8 cellular contexts compared by ENCODE assay signal in the genomic region with DNA sequence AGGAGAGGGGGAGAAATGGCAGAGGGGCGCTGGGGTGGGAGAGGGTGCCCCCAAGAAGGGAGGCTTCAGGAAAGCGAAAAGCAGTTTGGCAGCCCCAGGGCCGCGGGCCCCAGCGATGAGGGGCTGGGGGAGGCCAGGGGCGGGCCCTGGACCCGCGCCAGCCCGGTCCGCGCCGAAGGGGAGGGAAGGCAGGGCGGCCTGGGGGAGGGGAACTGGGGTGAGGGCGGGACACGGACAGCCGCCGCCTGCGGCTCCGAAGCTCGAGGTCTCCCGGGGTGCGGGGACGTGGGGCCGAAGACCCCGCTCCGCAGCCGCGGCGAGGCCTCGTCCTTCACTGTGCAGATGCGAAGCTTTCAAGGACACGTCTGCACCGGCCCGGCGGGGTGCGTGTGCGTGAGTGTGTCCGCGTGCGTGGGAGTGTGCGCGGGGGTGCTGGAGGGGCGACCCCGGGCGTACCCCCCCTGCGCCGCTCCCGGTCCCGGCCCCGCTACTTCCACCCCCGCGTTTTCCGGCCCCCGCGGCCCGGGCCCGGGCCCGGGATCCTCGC. TPM values are rescaled to one million over a fixed set of nuclear protein-coding genes. Genes with fewer than 3 reads are reported as not detected.
DNase-seq lines count a peak whose midpoint lies in the region; ATAC-seq and TF ChIP-seq lines count a peak whose summit lies in the region.

No MANE protein-coding gene starts in this region.

- peaks cover 2% of the 10 kb centered on the region; the same call in 1 of the 2 replicates for H3K4me1 ChIP-seq in HEK293 (ENCODE audit: control insufficient read depth, insufficient read depth, low read length)

- intact Hi-C loops in activated CD8-positive, alpha-beta T cell treated with anti-CD3 and anti-CD28 coated beads for 36 hours (cut with micrococcal nuclease) = loop anchor here (5.0 kb wide), 1 partner anchor 37 kb away; no protein-coding TSS in a partner anchor

- TF ChIP-seq CTCF in AG10803 (conservative IDR thresholded peaks at IDR 0.05; ENCODE audit: low read length) = no peak
- no peak for TF ChIP-seq CTCF in HEK293 (tag by site-specific recombination; IDR thresholded peaks at IDR 0.05)
- TF ChIP-seq CTCF in activated CD8-positive, alpha-beta T cell treated with anti-CD3 and anti-CD28 coated beads for 36 hours (IDR thresholded peaks at IDR 0.05) = no peak
- TF ChIP-seq CTCF in fibroblast of pulmonary artery (IDR thresholded peaks at IDR 0.05; ENCODE audit: low read length, missing control alignments) = no peak

- no peaks in the 10 kb centered on the region for H3K9me3 Mint-ChIP-seq in activated CD8-positive, alpha-beta T cell treated with anti-CD3 and anti-CD28 coated beads for 36 hours

- peaks cover 63% of the 10 kb centered on the region for H3K4me1 Mint-ChIP-seq in activated CD8-positive, alpha-beta T cell treated with anti-CD3 and anti-CD28 coated beads for 36 hours (ENCODE audit: low read depth)

- H3K4me3 ChIP-seq in AG10803 (ENCODE audit: low read length) (peak overlapping the region; percentile 62), HEK293 (ENCODE audit: low read depth, low read length) (peak overlapping the region; percentile 64), fibroblast of pulmonary artery (replicated peaks; ENCODE audit: low read depth, low read length) (peak overlapping the region; percentile 58)

- POLR2A ChIA-PET in HEK293 (lab: Yijun Ruan, JAX) = interaction anchor here (0.6 kb wide), 1 partner anchor 86 kb away, joined by 3 read pairs; no protein-coding TSS in a partner anchor
- POLR2A ChIA-PET in activated CD8-positive, alpha-beta T cell treated with anti-CD3 and anti-CD28 coated beads for 36 hours (lab: Charles Lee) = interaction anchor here (0.6 to 2.7 kb wide), 8 partner anchors 12 to 113 kb away, joined by 3 to 8 read pairs (median 4); no protein-coding TSS in a partner anchor

- no peak for ATAC-seq in activated CD8-positive, alpha-beta T cell treated with anti-CD3 and anti-CD28 coated beads for 36 hours
- ATAC-seq in HG02970 (IDR thresholded peaks at IDR 0.05; ENCODE audit: low FRiP score, unreplicated experiment) = no peak

- peak overlapping the region; percentile 68; the same call in 1 of the 2 replicates for H3K27ac ChIP-seq in HEK293 (ENCODE audit: extremely low read depth, low read depth, low read length)

- H3K36me3 ChIP-seq in HEK293 (ENCODE audit: control insufficient read depth in 2 of 2, insufficient read depth in 1 of 2, low read length in 2 of 2) = no peaks in the 10 kb centered on the region

- peak overlapping the region; percentile 69 for H3K4me3 Mint-ChIP-seq in activated CD8-positive, alpha-beta T cell treated with anti-CD3 and anti-CD28 coated beads for 36 hours

- peak overlapping the region; percentile 75 for H3K27ac Mint-ChIP-seq in activated CD8-positive, alpha-beta T cell treated with anti-CD3 and anti-CD28 coated beads for 36 hours

- no peak for DNase-seq in AG10803 (ENCODE audit: low read depth)
- peak; percentile 40 for DNase-seq in activated CD8-positive, alpha-beta T cell treated with anti-CD3 and anti-CD28 coated beads for 36 hours
- no peak for DNase-seq in fibroblast of pulmonary artery (ENCODE audit: low read depth)
- DNase-seq in pons (ENCODE audit: low spot score) = peak; percentile 1
- no peak for DNase-seq in DMS153 treated with DMSO at 0.1 percent for 48 hours (lab: John Stamatoyannopoulos, UW; ENCODE audit: unreplicated experiment)
- DNase-seq in HCEC 1CT = no peak

- H3K9me3 ChIP-seq in HEK293 (ENCODE audit: control insufficient read depth, insufficient read depth, low read depth, low read length) = no peaks in the 10 kb centered on the region

- H3K36me3 Mint-ChIP-seq in activated CD8-positive, alpha-beta T cell treated with anti-CD3 and anti-CD28 coated beads for 36 hours (ENCODE audit: low read depth) = peaks cover 13% of the 10 kb centered on the region

- CTCF ChIA-PET in HEK293 (lab: Yijun Ruan, JAX) = interaction anchor here (0.6 kb wide), 1 partner anchor 610 kb away, joined by 3 read pairs; no protein-coding TSS in a partner anchor
- CTCF ChIA-PET in activated CD8-positive, alpha-beta T cell treated with anti-CD3 and anti-CD28 coated beads for 36 hours (lab: Charles Lee) = interaction anchor here (1.0 to 3.1 kb wide), 6 partner anchors 22 to 66 kb away, joined by 3 to 16 read pairs (median 5); no protein-coding TSS in a partner anchor

- H3K27me3 Mint-ChIP-seq in activated CD8-positive, alpha-beta T cell treated with anti-CD3 and anti-CD28 coated beads for 36 hours = no peaks in the 10 kb centered on the region

TF ChIP-seq in HEK293, 187 proteins besides CTCF, POLR2A, EP300 and RAD21 (continues in another document):
- TF ChIP-seq ZNF791 (tag by site-specific recombination; IDR thresholded peaks at IDR 0.05) = no peak
- no peak for TF ChIP-seq ZNF214 (tag by site-specific recombination; IDR thresholded peaks at IDR 0.05; ENCODE audit: borderline replicate concordance)
- no peak for TF ChIP-seq ZNF394 (tag by site-specific recombination; IDR thresholded peaks at IDR 0.05; ENCODE audit: borderline replicate concordance)
- TF ChIP-seq, protein P1, sequence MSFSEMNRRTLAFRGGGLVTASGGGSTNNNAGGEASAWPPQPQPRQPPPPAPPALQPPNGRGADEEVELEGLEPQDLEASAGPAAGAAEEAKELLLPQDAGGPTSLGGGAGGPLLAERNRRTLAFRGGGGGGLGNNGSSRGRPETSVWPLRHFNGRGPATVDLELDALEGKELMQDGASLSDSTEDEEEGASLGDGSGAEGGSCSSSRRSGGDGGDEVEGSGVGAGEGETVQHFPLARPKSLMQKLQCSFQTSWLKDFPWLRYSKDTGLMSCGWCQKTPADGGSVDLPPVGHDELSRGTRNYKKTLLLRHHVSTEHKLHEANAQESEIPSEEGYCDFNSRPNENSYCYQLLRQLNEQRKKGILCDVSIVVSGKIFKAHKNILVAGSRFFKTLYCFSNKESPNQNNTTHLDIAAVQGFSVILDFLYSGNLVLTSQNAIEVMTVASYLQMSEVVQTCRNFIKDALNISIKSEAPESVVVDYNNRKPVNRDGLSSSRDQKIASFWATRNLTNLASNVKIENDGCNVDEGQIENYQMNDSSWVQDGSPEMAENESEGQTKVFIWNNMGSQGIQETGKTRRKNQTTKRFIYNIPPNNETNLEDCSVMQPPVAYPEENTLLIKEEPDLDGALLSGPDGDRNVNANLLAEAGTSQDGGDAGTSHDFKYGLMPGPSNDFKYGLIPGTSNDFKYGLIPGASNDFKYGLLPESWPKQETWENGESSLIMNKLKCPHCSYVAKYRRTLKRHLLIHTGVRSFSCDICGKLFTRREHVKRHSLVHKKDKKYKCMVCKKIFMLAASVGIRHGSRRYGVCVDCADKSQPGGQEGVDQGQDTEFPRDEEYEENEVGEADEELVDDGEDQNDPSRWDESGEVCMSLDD (tag by site-specific recombination; IDR thresholded peaks at IDR 0.05) = peak; percentile 54; the same call in 1 of the 2 replicates
- peak; percentile 6; the same call in 1 of the 2 replicates for TF ChIP-seq ZNF423 (tag by site-specific recombination; IDR thresholded peaks at IDR 0.05)
- TF ChIP-seq ZNF621 (tag by site-specific recombination; IDR thresholded peaks at IDR 0.05) = no peak
- TF ChIP-seq, protein P2, sequence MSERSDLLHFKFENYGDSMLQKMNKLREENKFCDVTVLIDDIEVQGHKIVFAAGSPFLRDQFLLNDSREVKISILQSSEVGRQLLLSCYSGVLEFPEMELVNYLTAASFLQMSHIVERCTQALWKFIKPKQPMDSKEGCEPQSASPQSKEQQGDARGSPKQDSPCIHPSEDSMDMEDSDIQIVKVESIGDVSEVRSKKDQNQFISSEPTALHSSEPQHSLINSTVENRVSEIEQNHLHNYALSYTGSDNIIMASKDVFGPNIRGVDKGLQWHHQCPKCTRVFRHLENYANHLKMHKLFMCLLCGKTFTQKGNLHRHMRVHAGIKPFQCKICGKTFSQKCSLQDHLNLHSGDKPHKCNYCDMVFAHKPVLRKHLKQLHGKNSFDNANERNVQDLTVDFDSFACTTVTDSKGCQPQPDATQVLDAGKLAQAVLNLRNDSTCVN (tag by site-specific recombination; optimal IDR thresholded peaks at IDR 0.05) = peak; percentile 82
- TF ChIP-seq ZSCAN30 (tag by site-specific recombination; IDR thresholded peaks at IDR 0.05) = no peak
- TF ChIP-seq KLF8 (tag by site-specific recombination; IDR thresholded peaks at IDR 0.05) = no peak
- no peak for TF ChIP-seq ZNF10 (tag by site-specific recombination; IDR thresholded peaks at IDR 0.05)
- no peak for TF ChIP-seq ZNF548 (tag by site-specific recombination; IDR thresholded peaks at IDR 0.05)
- TF ChIP-seq ZNF184 (tag by site-specific recombination; IDR thresholded peaks at IDR 0.05) = no peak
- TF ChIP-seq, protein P3, sequence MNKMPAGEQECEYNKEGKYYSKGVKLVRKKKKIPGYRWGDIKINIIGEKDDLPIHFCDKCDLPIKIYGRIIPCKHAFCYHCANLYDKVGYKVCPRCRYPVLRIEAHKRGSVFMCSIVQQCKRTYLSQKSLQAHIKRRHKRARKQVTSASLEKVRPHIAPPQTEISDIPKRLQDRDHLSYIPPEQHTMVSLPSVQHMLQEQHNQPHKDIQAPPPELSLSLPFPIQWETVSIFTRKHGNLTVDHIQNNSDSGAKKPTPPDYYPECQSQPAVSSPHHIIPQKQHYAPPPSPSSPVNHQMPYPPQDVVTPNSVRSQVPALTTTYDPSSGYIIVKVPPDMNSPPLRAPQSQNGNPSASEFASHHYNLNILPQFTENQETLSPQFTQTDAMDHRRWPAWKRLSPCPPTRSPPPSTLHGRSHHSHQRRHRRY (tag by site-specific recombination; IDR thresholded peaks at IDR 0.05) = no peak
- TF ChIP-seq ZFHX2 (tag by site-specific recombination; conservative IDR thresholded peaks at IDR 0.05) = peak; percentile 91
- TF ChIP-seq YY2 (tag by site-specific recombination; IDR thresholded peaks at IDR 0.05) = no peak
- no peak for TF ChIP-seq ZNF837 (tag by site-specific recombination; IDR thresholded peaks at IDR 0.05)
- TF ChIP-seq, protein P4, sequence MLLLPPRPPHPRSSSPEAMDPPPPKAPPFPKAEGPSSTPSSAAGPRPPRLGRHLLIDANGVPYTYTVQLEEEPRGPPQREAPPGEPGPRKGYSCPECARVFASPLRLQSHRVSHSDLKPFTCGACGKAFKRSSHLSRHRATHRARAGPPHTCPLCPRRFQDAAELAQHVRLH (tag by site-specific recombination; IDR thresholded peaks at IDR 0.05) = no peak

RNA-seq across cellular contexts. Expression of gene DNMT3A, which starts 1.3 kb away (rescaled TPM):
- total RNA-seq in activated CD8-positive, alpha-beta T cell treated with anti-CD3 and anti-CD28 coated beads for 36 hours = 10 to 100 TPM; 84.8 to 97.8 TPM

Comparison
In these comparisons a context has a peak if more than half of its experiments do, and no peak if none do; other contexts are left out.
1. DNase-seq: peak in activated CD8-positive, alpha-beta T cell treated with anti-CD3 and anti-CD28 coated beads for 36 hours (single experiment) and pons (single experiment); none in AG10803 (single experiment), fibroblast of pulmonary artery (single experiment), DMS153 treated with DMSO at 0.1 percent for 48 hours (single experiment) and HCEC 1CT (single experiment).
2. Peak in every context shown above with its lines, with median percentiles within 50 percentile points of each other: H3K4me3 ChIP-seq.